1 cellular context compared by ENCODE assay signal in genomic region chr3:48306860-48307530, GRCh38.
TF ChIP-seq lines count a peak whose summit lies in the region.

No MANE protein-coding gene starts in this region.

TF ChIP-seq in HepG2, 621 proteins besides CTCF, POLR2A, EP300 and RAD21:
- peak; percentile 75 for TF ChIP-seq HNRNPK (IDR thresholded peaks at IDR 0.05; ENCODE audit: low read depth, low read length, poor library complexity, severe bottlenecking)
- no peak for TF ChIP-seq REL (CRISPR knock-in tag; conservative IDR thresholded peaks at IDR 0.05)
